ENCODE assay signal across 8 cellular contexts in genomic region chr1:39214021-39214713, GRCh38. TPM values are rescaled to one million over a fixed set of nuclear protein-coding genes. Genes with fewer than 3 reads are reported as not detected.
DNase-seq lines count a peak whose midpoint lies in the region; ATAC-seq lines count a peak whose summit lies in the region.

No MANE protein-coding gene starts in this region.

- DNase-seq in anterior cingulate cortex (lab: John Stamatoyannopoulos, UW): peak in 41 of 58 donors; percentile 12 to 88 (median 44)
- peak; percentile 33 for DNase-seq in iris pigment epithelial cell (ENCODE audit: low read depth)
- DNase-seq in stimulated activated effector memory CD8-positive, alpha-beta T cell treated with anti-CD3 and anti-CD28 coated beads, Interleukin-12 subunit alpha, Interleukin-12 subunit beta, amount 100 ng/mL, for 72 hours (ENCODE audit: low spot score in 2 of 2): no peak
- DNase-seq in Karpas-422: no peak
- no peak for DNase-seq in DMS79 treated with DMSO at 0.1 percent for 48 hours (lab: John Stamatoyannopoulos, UW)
- DNase-seq in cerebellum (ENCODE audit: low spot score): no peak

- H3K79me2 ChIP-seq in Karpas-422 (ENCODE audit: low read length): no peaks in the 10 kb centered on the region

- H3K27me3 ChIP-seq in Karpas-422 (ENCODE audit: low read length): no peaks in the 10 kb centered on the region

- no peaks in the 10 kb centered on the region for H3K9me3 Mint-ChIP-seq in IgD-negative memory B cell
- no peaks in the 10 kb centered on the region for H3K9me3 Mint-ChIP-seq in stimulated activated effector memory CD8-positive, alpha-beta T cell treated with anti-CD3 and anti-CD28 coated beads, Interleukin-12 subunit alpha, Interleukin-12 subunit beta, amount 100 ng/mL, for 72 hours

- no peaks in the 10 kb centered on the region for H3K36me3 Mint-ChIP-seq in IgD-negative memory B cell
- H3K36me3 Mint-ChIP-seq in stimulated activated effector memory CD8-positive, alpha-beta T cell treated with anti-CD3 and anti-CD28 coated beads, Interleukin-12 subunit alpha, Interleukin-12 subunit beta, amount 100 ng/mL, for 72 hours: peaks cover 44% of the 10 kb centered on the region

- H3K4me3 ChIP-seq in Karpas-422 (ENCODE audit: low read length): no peak overlapping the region

- H3K9me2 ChIP-seq in Karpas-422 (replicated peaks; ENCODE audit: insufficient read depth, low read length): no peaks in the 10 kb centered on the region

- no peaks in the 10 kb centered on the region for H4K20me1 ChIP-seq in Karpas-422 (ENCODE audit: insufficient read depth, low read depth, low read length)

- no peak for ATAC-seq in stimulated activated effector memory CD8-positive, alpha-beta T cell treated with anti-CD3 and anti-CD28 coated beads, Interleukin-12 subunit alpha, Interleukin-12 subunit beta, amount 100 ng/mL, for 72 hours
- ATAC-seq in GM18861 (IDR thresholded peaks at IDR 0.05; ENCODE audit: unreplicated experiment): no peak

- H3K9me3 ChIP-seq in Karpas-422 (ENCODE audit: low read length): no peaks in the 10 kb centered on the region

- peak overlapping the region; percentile 45 to 90 (median 50) for H3K27ac Mint-ChIP-seq in IgD-negative memory B cell
- H3K27ac Mint-ChIP-seq in stimulated activated effector memory CD8-positive, alpha-beta T cell treated with anti-CD3 and anti-CD28 coated beads, Interleukin-12 subunit alpha, Interleukin-12 subunit beta, amount 100 ng/mL, for 72 hours: peak overlapping the region; percentile 87

- H3K27me3 Mint-ChIP-seq in IgD-negative memory B cell: no peaks in the 10 kb centered on the region

- no peaks in the 10 kb centered on the region for H3K36me3 ChIP-seq in Karpas-422 (ENCODE audit: insufficient read depth, low read length)

- no peak overlapping the region for H2AFZ ChIP-seq in Karpas-422 (ENCODE audit: low read length)

- no peak overlapping the region for H3K27ac ChIP-seq in Karpas-422 (ENCODE audit: low read length)

- no peak overlapping the region for H3K9ac ChIP-seq in Karpas-422 (ENCODE audit: low read length)

- peaks cover 27 to 37% (median 30%) of the 10 kb centered on the region in 3 donors for H3K4me1 Mint-ChIP-seq in IgD-negative memory B cell
- peaks cover 43% of the 10 kb centered on the region for H3K4me1 Mint-ChIP-seq in stimulated activated effector memory CD8-positive, alpha-beta T cell treated with anti-CD3 and anti-CD28 coated beads, Interleukin-12 subunit alpha, Interleukin-12 subunit beta, amount 100 ng/mL, for 72 hours

- H3K4me3 Mint-ChIP-seq in IgD-negative memory B cell: peak overlapping the region; percentile 53 to 96 (median 90)
- peak overlapping the region; percentile 84 for H3K4me3 Mint-ChIP-seq in stimulated activated effector memory CD8-positive, alpha-beta T cell treated with anti-CD3 and anti-CD28 coated beads, Interleukin-12 subunit alpha, Interleukin-12 subunit beta, amount 100 ng/mL, for 72 hours

- peaks cover 22% of the 10 kb centered on the region for H3K4me1 ChIP-seq in Karpas-422 (ENCODE audit: low read length)

- no peak overlapping the region for H3K4me2 ChIP-seq in Karpas-422 (ENCODE audit: low read depth, low read length, poor library complexity, severe bottlenecking)

RNA-seq across cellular contexts. Expression of gene MACF1, which starts 9.7 kb away (rescaled TPM):
- 51.2 TPM for polyA plus RNA-seq in IgD-negative memory B cell
- total RNA-seq in Karpas-422 (2014; rRNA removed; shearing (Covaris generic); ENCODE audit: low replicate concordance): 4.9 and 6.2 TPM in 2 replicates
- total RNA-seq in cerebellum: 417 TPM

Comparison
In these comparisons a context has a peak if more than half of its experiments do, and no peak if none do; other contexts are left out.
1. DNase-seq: peak in anterior cingulate cortex (41 of 58) and iris pigment epithelial cell (single experiment); none in stimulated activated effector memory CD8-positive, alpha-beta T cell treated with anti-CD3 and anti-CD28 coated beads, Interleukin-12 subunit alpha, Interleukin-12 subunit beta, amount 100 ng/mL, for 72 hours (0 of 2), Karpas-422 (single experiment), DMS79 treated with DMSO at 0.1 percent for 48 hours (single experiment) and cerebellum (single experiment).
2. RNA of gene MACF1, which starts 9.7 kb away (total RNA-seq): 417 TPM in cerebellum (single experiment); 4.9 to 6.2 TPM in Karpas-422; every median in the first group is over 10 times any median in the second.